ENCODE assay signal across 20 cellular contexts in the genomic region with DNA sequence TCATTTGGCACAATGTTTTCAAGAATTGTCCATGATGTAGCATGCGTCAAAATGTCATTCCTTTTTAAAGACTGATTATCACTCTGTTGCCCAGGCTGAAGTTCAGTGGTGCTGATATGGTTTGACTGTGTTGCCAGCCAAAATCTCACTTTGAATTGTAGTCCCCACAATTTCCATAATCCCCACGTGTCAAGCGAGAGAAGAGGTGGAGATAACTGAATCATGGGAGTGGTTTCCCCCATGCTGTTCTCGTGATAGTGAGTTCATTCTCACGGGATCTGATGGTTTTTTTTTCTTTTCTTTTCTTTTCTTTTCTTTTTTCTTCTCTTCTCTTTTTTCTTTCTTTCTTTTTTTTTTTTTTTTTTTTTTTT.
"Had no signal": no experiment of that assay in that cellular context is flagged by ENCODE, and none has a peak within 500 bp of the region (broad histone marks: within the 10 kb centered on the region; RNA-seq: fewer than 3 reads in every experiment).

No MANE protein-coding gene starts in this region.

- DNase-seq: activated CD4-positive, alpha-beta T cell treated with anti-CD3 and anti-CD28 coated beads for 4 hours; activated CD8-positive, alpha-beta T cell treated with anti-CD3 and anti-CD28 coated beads for 36 hours; activated gamma-delta T cell treated with Interleukin-2 at 50 U/mL for 16 hours; activated T-cell treated with anti-CD3 and anti-CD28 coated beads, Interleukin-2, amount 50 U/mL, for 48 hours; amygdala; body of pancreas; caudate nucleus; left lung; mammary epithelial cell; nucleus accumbens; stimulated activated CD4-positive, alpha-beta T cell treated with anti-CD3 and anti-CD28 coated beads, Interleukin-15, amount 100 ng/mL, for 24 hours; stimulated activated CD4-positive, alpha-beta T cell treated with anti-CD3 and anti-CD28 coated beads, Interleukin-4, amount 100 ng/mL, for 1 hour; stimulated activated naive CD8-positive, alpha-beta T cell treated with anti-CD3 and anti-CD28 coated beads, Interleukin-15, Interleukin-2, amounts not matched to agents 100 U/mL and 50 U/mL, for 24 hours; T-helper 2 cell; testis had no signal

- H3K4me3 ChIP-seq: body of pancreas, hepatocyte, left lung, right atrium auricular region, skin epidermis had no signal

- H3K27ac ChIP-seq: body of pancreas, hepatocyte, left lung, right atrium auricular region, skin epidermis, testis had no signal

- H3K9me3 Mint-ChIP-seq: activated CD8-positive, alpha-beta T cell treated with anti-CD3 and anti-CD28 coated beads for 36 hours; natural killer cell treated with Interleukin-12 subunit alpha and Interleukin-12 subunit beta and Interleukin-15 and Interleukin-18, amount 100 ng/mL, for 72 hours had no signal

- H3K27me3 ChIP-seq: body of pancreas, hepatocyte, left lung, right atrium auricular region had no signal

- H3K4me2 ChIP-seq: hepatocyte had no signal

- H3K27ac Mint-ChIP-seq: activated CD8-positive, alpha-beta T cell treated with anti-CD3 and anti-CD28 coated beads for 36 hours; activated naive CD8-positive, alpha-beta T cell; natural killer cell treated with Interleukin-12 subunit alpha and Interleukin-12 subunit beta and Interleukin-15 and Interleukin-18, amount 100 ng/mL, for 72 hours had no signal

- H3K36me3 ChIP-seq: left lung, right atrium auricular region had no signal

- H3K27me3 Mint-ChIP-seq: natural killer cell treated with Interleukin-12 subunit alpha and Interleukin-12 subunit beta and Interleukin-15 and Interleukin-18, amount 100 ng/mL, for 72 hours had no signal

- H3K4me3 Mint-ChIP-seq: activated CD8-positive, alpha-beta T cell treated with anti-CD3 and anti-CD28 coated beads for 36 hours; activated naive CD8-positive, alpha-beta T cell; natural killer cell treated with Interleukin-12 subunit alpha and Interleukin-12 subunit beta and Interleukin-15 and Interleukin-18, amount 100 ng/mL, for 72 hours had no signal

- H3K4me1 ChIP-seq: body of pancreas, right atrium auricular region, testis had no signal

- H3K36me3 Mint-ChIP-seq: activated naive CD8-positive, alpha-beta T cell; natural killer cell treated with Interleukin-12 subunit alpha and Interleukin-12 subunit beta and Interleukin-15 and Interleukin-18, amount 100 ng/mL, for 72 hours had no signal

- ATAC-seq: activated CD8-positive, alpha-beta T cell treated with anti-CD3 and anti-CD28 coated beads for 36 hours; body of pancreas; left lung; natural killer cell treated with Interleukin-12 subunit alpha and Interleukin-12 subunit beta and Interleukin-15 and Interleukin-18, amount 100 ng/mL, for 72 hours; stimulated activated naive CD8-positive, alpha-beta T cell treated with anti-CD3 and anti-CD28 coated beads, Interleukin-15, Interleukin-2, amounts not matched to agents 100 U/mL and 50 U/mL, for 24 hours had no signal

- H3K9me3 ChIP-seq: body of pancreas, left lung, right atrium auricular region, testis had no signal
